ENCODE assay signal across 10 cellular contexts in the genomic region with DNA sequence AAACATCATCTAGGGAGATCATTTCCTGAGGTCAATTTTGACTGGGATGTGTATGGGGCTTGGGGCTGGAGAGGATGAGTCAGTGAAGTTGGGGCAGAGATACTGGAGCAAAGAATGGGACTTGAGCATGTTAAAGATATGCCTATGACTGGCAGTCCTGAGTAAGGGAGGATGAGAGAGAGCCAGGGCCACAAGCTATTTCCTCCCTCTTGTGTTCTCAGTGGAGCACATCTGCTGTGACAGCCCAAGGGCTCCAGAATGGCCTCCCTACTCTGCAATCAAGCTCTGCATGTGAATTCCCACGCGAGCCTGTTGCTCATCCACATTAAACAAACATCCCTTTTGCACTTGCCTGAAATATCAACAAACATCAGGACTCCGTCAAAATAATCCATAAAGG. TPM values are rescaled to one million over a fixed set of nuclear protein-coding genes. Genes with fewer than 3 reads are reported as not detected.
DNase-seq lines count a peak whose midpoint lies in the region; ATAC-seq and TF ChIP-seq lines count a peak whose summit lies in the region.
"Had no signal": no experiment of that assay in that cellular context is flagged by ENCODE, and none has a peak within 500 bp of the region (broad histone marks: within the 10 kb centered on the region; RNA-seq: fewer than 3 reads in every experiment).

No MANE protein-coding gene starts in this region.

- no peak overlapping the region for H3K4me3 ChIP-seq in fibroblast of villous mesenchyme (ENCODE audit: low read depth, low read length)
- H3K4me3 ChIP-seq in skeletal muscle cell (ENCODE audit: low read depth, low read length) = no peak overlapping the region
- H3K4me3 ChIP-seq: heart left ventricle, sigmoid colon had no signal

- in situ Hi-C loops in KBM-7 (cut with MboI; ENCODE audit: low pct_unique_long_range_greater_than_20kb, low sequenced_read_pairs) = no loop called here

- no peak for ATAC-seq in HG03196 (IDR thresholded peaks at IDR 0.05; ENCODE audit: unreplicated experiment)
- ATAC-seq in GM18873 (IDR thresholded peaks at IDR 0.05; ENCODE audit: low FRiP score, unreplicated experiment) = no peak
- ATAC-seq: T-cell had no signal

- no peak for TF ChIP-seq CTCF in fibroblast of villous mesenchyme (IDR thresholded peaks at IDR 0.05; ENCODE audit: insufficient read depth, low read depth, low read length)

- peak; percentile 85 for DNase-seq in HCEC 1CT
- DNase-seq in OCI-M2 (lab: John Stamatoyannopoulos, UW; ENCODE audit: unreplicated experiment) = peak; percentile 10
- DNase-seq in fibroblast of villous mesenchyme (ENCODE audit: low read depth) = peak; percentile 86
- DNase-seq in skeletal muscle cell (ENCODE audit: low read depth) = peak; percentile 30
- no peak for DNase-seq in KBM-7
- DNase-seq: heart left ventricle, sigmoid colon, T-cell had no signal

RNA-seq across cellular contexts. Expression of gene ADCY10, which starts 9.3 kb away (rescaled TPM):
- total RNA-seq in fibroblast of villous mesenchyme = under 0.01 TPM in 1 of 2 replicates, not detected in the other

RNA-seq across cellular contexts. Expression of gene DCAF6, which starts 31.8 kb away (rescaled TPM):
- total RNA-seq in fibroblast of villous mesenchyme = 58.0 and 73.4 TPM in 2 replicates

RNA-seq across cellular contexts. Expression of gene MPC2, which starts 32.2 kb away (rescaled TPM):
- total RNA-seq in fibroblast of villous mesenchyme = 30.3 and 33.7 TPM in 2 replicates
